ENCODE assay signal across 7 cellular contexts in genomic region chr5:56900858-56901578, GRCh38. TPM values are rescaled to one million over a fixed set of nuclear protein-coding genes. Genes with fewer than 3 reads are reported as not detected.
DNase-seq lines count a peak whose midpoint lies in the region; ATAC-seq and TF ChIP-seq lines count a peak whose summit lies in the region.

No MANE protein-coding gene starts in this region.

- H3K36me3 Mint-ChIP-seq in Caco-2 (ENCODE audit: insufficient read depth, unreplicated experiment): peaks cover 19% of the 10 kb centered on the region
- no peaks in the 10 kb centered on the region for H3K36me3 Mint-ChIP-seq in activated naive CD4-positive, alpha-beta T cell treated with anti-CD3 and anti-CD28 coated beads, Interleukin-2, amount 50 U/mL, for 72 hours

- peak; percentile 52 to 58 for ATAC-seq in activated naive CD4-positive, alpha-beta T cell treated with anti-CD3 and anti-CD28 coated beads, Interleukin-2, amount 50 U/mL, for 72 hours
- no peak for ATAC-seq in GM19035 (IDR thresholded peaks at IDR 0.05; ENCODE audit: unreplicated experiment)

- no peaks in the 10 kb centered on the region for H3K4me1 Mint-ChIP-seq in Caco-2 (ENCODE audit: low read depth, unreplicated experiment)

- no peak overlapping the region for H3K4me3 Mint-ChIP-seq in Caco-2 (ENCODE audit: unreplicated experiment)

- in situ Hi-C loops in GM13977 (cut with MboI; ENCODE audit: low pct_unique_long_range_greater_than_20kb, low sequenced_read_pairs, unreplicated experiment): loop anchor here (10.0 to 25.0 kb wide), 2 partner anchors 234 to 311 kb away; no protein-coding TSS in a partner anchor

- no peak overlapping the region for H3K27ac ChIP-seq in right atrium auricular region

- H3K4me2 ChIP-seq in skeletal muscle satellite cell (ENCODE audit: low read length): peak overlapping the region; percentile 64

- intact Hi-C loops in Caco-2 (cut with micrococcal nuclease; ENCODE audit: unreplicated experiment): loop anchor here (1.0 to 10.0 kb wide), 5 partner anchors 181 to 1564 kb away; partner anchors contain the start of gene PLK2

- H3K4me1 ChIP-seq in Caco-2: peaks cover 5% of the 10 kb centered on the region; the same call in 1 of the 2 replicates
- no peaks in the 10 kb centered on the region for H3K4me1 ChIP-seq in right atrium auricular region
- H3K4me1 ChIP-seq in skeletal muscle satellite cell (ENCODE audit: control insufficient read depth, insufficient read depth, low read length): peaks cover 3% of the 10 kb centered on the region

- POLR2A ChIA-PET in Caco-2 (lab: Charles Lee): no interaction called here

- BruUV-seq in Caco-2 (replicated peaks; lab: Mats Ljungman, UMichigan): no TSS peak

- H3K9me3 ChIP-seq in Caco-2: no peaks in the 10 kb centered on the region
- no peaks in the 10 kb centered on the region for H3K9me3 ChIP-seq in right atrium auricular region
- no peaks in the 10 kb centered on the region for H3K9me3 ChIP-seq in skeletal muscle satellite cell (replicated peaks; ENCODE audit: low read length)

- no peaks in the 10 kb centered on the region for H3K9me3 Mint-ChIP-seq in Caco-2 (ENCODE audit: unreplicated experiment)
- no peaks in the 10 kb centered on the region for H3K9me3 Mint-ChIP-seq in activated naive CD4-positive, alpha-beta T cell treated with anti-CD3 and anti-CD28 coated beads, Interleukin-2, amount 50 U/mL, for 72 hours

- DNase-seq in Caco-2: peak in 1 of 2 experiments; percentile 71
- peak; percentile 53 for DNase-seq in GM13977 (ENCODE audit: low spot score)
- DNase-seq in NCI-H460 (ENCODE audit: extremely low read depth, low read depth): peak; percentile 51
- DNase-seq in activated naive CD4-positive, alpha-beta T cell treated with anti-CD3 and anti-CD28 coated beads, Interleukin-2, amount 50 U/mL, for 72 hours (ENCODE audit: low spot score in 2 of 2): peak in 1 of 2 donors; percentile 35
- no peak for DNase-seq in right atrium auricular region (ENCODE audit: low spot score)

- H3K27ac Mint-ChIP-seq in Caco-2 (ENCODE audit: unreplicated experiment): no peak overlapping the region
- H3K27ac Mint-ChIP-seq in activated naive CD4-positive, alpha-beta T cell treated with anti-CD3 and anti-CD28 coated beads, Interleukin-2, amount 50 U/mL, for 72 hours: no peak overlapping the region

- H3K27me3 ChIP-seq in Caco-2 (replicated peaks; ENCODE audit: control insufficient read depth, insufficient read depth, low read length): no peaks in the 10 kb centered on the region
- no peaks in the 10 kb centered on the region for H3K27me3 ChIP-seq in right atrium auricular region
- H3K27me3 ChIP-seq in skeletal muscle satellite cell (ENCODE audit: control insufficient read depth, insufficient read depth, low read length): no peaks in the 10 kb centered on the region

- CTCF ChIA-PET in Caco-2 (lab: Charles Lee): interaction anchor here (0.7 to 4.4 kb wide), 4 partner anchors 9 to 334 kb away, joined by 4 to 29 read pairs (median 8); no protein-coding TSS in a partner anchor

- H3K4me3 ChIP-seq in Caco-2 (ENCODE audit: low read depth, low read length) (no peak overlapping the region), right atrium auricular region (no peak overlapping the region), skeletal muscle satellite cell (ENCODE audit: low read length) (no peak overlapping the region)

- TF ChIP-seq CTCF in Caco-2 (IDR thresholded peaks at IDR 0.05; ENCODE audit: insufficient read depth in 1 of 2, low read depth in 1 of 2, low read length in 1 of 2, severe bottlenecking in 1 of 2, unreplicated experiment in 1 of 2): peak; percentile 66 to 80
- peak; percentile 71 for TF ChIP-seq CTCF in GM13977 (IDR thresholded peaks at IDR 0.05; ENCODE audit: extremely low read depth, insufficient read depth, missing control alignments)
- TF ChIP-seq CTCF in right atrium auricular region (IDR thresholded peaks at IDR 0.05): peak; percentile 58 to 84

- H3K36me3 ChIP-seq in Caco-2 (ENCODE audit: control insufficient read depth, insufficient read depth, low read length) (peaks cover 2% of the 10 kb centered on the region; the same call in 1 of the 2 replicates), right atrium auricular region (no peaks in the 10 kb centered on the region), skeletal muscle satellite cell (ENCODE audit: insufficient read depth, low read length) (no peaks in the 10 kb centered on the region)

- no peak overlapping the region for H3K9ac ChIP-seq in skeletal muscle satellite cell (ENCODE audit: low read depth, low read length)

- H3K27me3 Mint-ChIP-seq in Caco-2 (ENCODE audit: insufficient read depth, unreplicated experiment): no peaks in the 10 kb centered on the region

RNA-seq across cellular contexts. Expression of gene SETD9, which starts 8.4 kb away (rescaled TPM):
- total RNA-seq in Caco-2 (2022) (10.5 and 13.1 TPM in 2 replicates), right atrium auricular region (10 to 100 TPM; 11.8 to 21.5 TPM)
- total RNA-seq in NCI-H460 (2014; rRNA removed; shearing (Covaris generic)): 8.9 and 9.9 TPM in 2 replicates
- polyA plus RNA-seq in NCI-H460 (2014; cell fraction: nucleus; rRNA removed): 12.0 and 15.9 TPM in 2 replicates
- total RNA-seq in activated naive CD4-positive, alpha-beta T cell treated with anti-CD3 and anti-CD28 coated beads, Interleukin-2, amount 50 U/mL, for 72 hours: 1 to 10 TPM; 4.6 to 9.4 TPM
- 16.5 and 16.8 TPM in 2 replicates for total RNA-seq in skeletal muscle satellite cell (2012; rRNA removed)

RNA-seq across cellular contexts. Expression of gene MIER3, which starts 50.9 kb away (rescaled TPM):
- total RNA-seq in Caco-2 (2022) (52.7 and 54.0 TPM in 2 replicates), right atrium auricular region (10 to 100 TPM; 11.2 to 20.4 TPM)
- total RNA-seq in NCI-H460 (2014; rRNA removed; shearing (Covaris generic)): 28.7 and 32.0 TPM in 2 replicates
- 13.3 and 25.4 TPM in 2 replicates for polyA plus RNA-seq in NCI-H460 (2014; cell fraction: nucleus; rRNA removed)
- 10 to 100 TPM; 12.4 to 15.5 TPM for total RNA-seq in activated naive CD4-positive, alpha-beta T cell treated with anti-CD3 and anti-CD28 coated beads, Interleukin-2, amount 50 U/mL, for 72 hours
- 14.4 and 20.0 TPM in 2 replicates for total RNA-seq in skeletal muscle satellite cell (2012; rRNA removed)
